Comparison of ENCODE assay signal across 8 cellular contexts in genomic region chr1:109740615-109741373, GRCh38. TPM values are rescaled to one million over a fixed set of nuclear protein-coding genes. Genes with fewer than 3 reads are reported as not detected.
DNase-seq lines count a peak whose midpoint lies in the region; TF ChIP-seq lines count a peak whose summit lies in the region.

GSTM3 (minus strand) TSS chr1:109741038; CDS start chr1:109740287, 751 bp downstream.

- H3K4me3 ChIP-seq in H7 (ENCODE audit: insufficient read depth, low read depth, low read length) = peak within 1 kb of the TSS; percentile 72
- peak within 1 kb of the TSS; percentile 74 to 83 (median 80) for H3K4me3 ChIP-seq in esophagus squamous epithelium

- H3K36me3 Mint-ChIP-seq in neural crest cell (ENCODE audit: low read depth) = peaks cover 4% of the 10 kb centered on the region

- peak within 1 kb of the TSS; percentile 73 for H3K27ac Mint-ChIP-seq in neural crest cell (ENCODE audit: unreplicated experiment)

- peak within 1 kb of the TSS; percentile 96 for H3K4me3 Mint-ChIP-seq in neural crest cell

- peaks cover 15% of the 10 kb centered on the region for H3K4me1 Mint-ChIP-seq in neural crest cell

- H3K27me3 Mint-ChIP-seq in neural crest cell (ENCODE audit: low read depth) = peaks cover 7% of the 10 kb centered on the region

- H3K27ac ChIP-seq in RWPE1 (peak within 1 kb of the TSS; percentile 38; the same call in 1 of the 2 replicates), esophagus squamous epithelium (peak within 1 kb of the TSS; percentile 76 to 89 (median 86))

- no peak for TF ChIP-seq POLR2A in esophagus squamous epithelium (IDR thresholded peaks at IDR 0.05)

- H3K4me1 ChIP-seq in esophagus squamous epithelium = peaks cover 3 to 24% (median 5%) of the 10 kb centered on the region in 3 donors

- CTCF ChIA-PET in RWPE1 (lab: Yijun Ruan, JAX) = no interaction called here

- no peaks in the 10 kb centered on the region for H3K9me3 Mint-ChIP-seq in neural crest cell

- intact Hi-C loops in esophagus squamous epithelium (cut with DNase I) = no loop called here

- POLR2A ChIA-PET in RWPE1 (lab: Yijun Ruan, JAX; ENCODE audit: low non-redundant PET) = no interaction called here

- no peaks in the 10 kb centered on the region for H3K36me3 ChIP-seq in H7 (replicated peaks; ENCODE audit: control insufficient read depth, insufficient read depth, low read length)
- H3K36me3 ChIP-seq in esophagus squamous epithelium = peaks cover 0 to 20% (median 0%) of the 10 kb centered on the region in 3 donors

- H3K27me3 ChIP-seq in H7 (ENCODE audit: control insufficient read depth, insufficient read depth, low read length) (peaks cover 30% of the 10 kb centered on the region), esophagus squamous epithelium (peaks cover 0 to 4% (median 0%) of the 10 kb centered on the region in 4 donors)

- H3K9me3 ChIP-seq in esophagus squamous epithelium = no peaks in the 10 kb centered on the region

- 1 to 14% methylated on average over 9 of the region's 10 CpGs for WGBS in esophagus squamous epithelium, 2 donors

- TF ChIP-seq CTCF in RWPE1 (conservative IDR thresholded peaks at IDR 0.05; ENCODE audit: low read depth) (no peak), esophagus squamous epithelium (IDR thresholded peaks at IDR 0.05) (no peak), neural crest cell (conservative IDR thresholded peaks at IDR 0.05) (no peak)

- DNase-seq in H7 (no peak), RWPE1 (ENCODE audit: low spot score) (no peak), esophagus squamous epithelium (lab: John Stamatoyannopoulos, UW) (no peak), neural crest cell (ENCODE audit: low read depth, low spot score) (no peak), HUDEP-2 (lab: John Stamatoyannopoulos, UW; ENCODE audit: unreplicated experiment in 76 of 76) (no peak), NCI-H69 (lab: John Stamatoyannopoulos, UW) (no peak), LoVo (ENCODE audit: low spot score) (no peak), germinal center (ENCODE audit: low spot score) (no peak)

RNA-seq across cellular contexts. Expression of gene GSTM3, which starts in this region (rescaled TPM):
- 24.7 and 27.3 TPM in 2 replicates for total RNA-seq in H7 (2014; rRNA removed; shearing (Covaris generic))
- total RNA-seq in esophagus squamous epithelium = 100 to 1,000 TPM in 2 of 4 donors, 10 to 100 TPM in 2; 86.2 to 273 (median 150) TPM
- total RNA-seq in neural crest cell = 56.5 and 62.0 TPM in 2 replicates
